In the genomic region with DNA sequence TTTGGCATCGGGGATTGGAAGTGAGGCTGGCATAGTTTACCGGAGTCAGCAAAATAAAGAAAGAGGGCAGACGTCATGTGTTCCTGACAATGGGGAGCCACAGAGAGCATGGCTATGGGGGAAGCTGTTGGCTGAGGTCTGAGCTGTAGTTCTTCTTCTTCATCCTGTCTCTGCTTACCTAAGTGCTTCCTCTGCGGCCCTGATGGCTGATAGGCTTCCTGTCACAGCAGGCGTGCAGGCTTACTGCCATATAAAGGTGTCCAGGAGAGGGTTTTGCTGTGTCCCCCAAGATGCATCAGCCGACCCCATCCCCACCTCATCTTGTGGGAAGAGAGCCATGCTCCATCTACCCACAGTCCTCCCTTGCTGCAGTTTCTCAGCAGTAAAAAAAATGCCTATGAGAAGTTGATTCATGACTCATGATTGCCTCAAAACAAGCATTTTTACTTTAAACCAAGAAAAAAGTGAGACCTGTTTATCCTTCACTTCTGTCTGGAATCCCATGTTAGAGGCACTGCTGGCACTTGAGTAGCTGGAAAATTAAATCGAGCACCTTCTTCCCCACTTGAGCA, we compare ENCODE assay signal across 15 cellular contexts.
"Had no signal": no experiment of that assay in that cellular context is flagged by ENCODE, and none has a peak within 500 bp of the region (broad histone marks: within the 10 kb centered on the region; RNA-seq: fewer than 3 reads in every experiment).

No MANE protein-coding gene starts in this region.

- H2AFZ ChIP-seq: hepatocyte had no signal

- H3K36me3 ChIP-seq: breast epithelium, esophagus muscularis mucosa, sigmoid colon, tibial artery had no signal

- H3K9me3 ChIP-seq: breast epithelium, esophagus muscularis mucosa, sigmoid colon, tibial artery had no signal

- ATAC-seq: activated T-cell treated with anti-CD3 and anti-CD28 coated beads, Interleukin-2, amount 50 U/mL, for 72 hours; WTC11 had no signal

- H3K9me3 Mint-ChIP-seq: activated naive CD8-positive, alpha-beta T cell treated with anti-CD3 and anti-CD28 coated beads for 36 hours; activated T-cell treated with anti-CD3 and anti-CD28 coated beads, Interleukin-2, amount 50 U/mL, for 72 hours; nephron progenitor cell; WTC11 had no signal

- H3K4me1 Mint-ChIP-seq: activated naive CD8-positive, alpha-beta T cell treated with anti-CD3 and anti-CD28 coated beads for 36 hours; nephron progenitor cell had no signal

- H3K27ac Mint-ChIP-seq: activated naive CD8-positive, alpha-beta T cell treated with anti-CD3 and anti-CD28 coated beads for 36 hours; activated T-cell treated with anti-CD3 and anti-CD28 coated beads, Interleukin-2, amount 50 U/mL, for 72 hours; nephron progenitor cell; WTC11 had no signal

- H3K27me3 Mint-ChIP-seq: activated naive CD8-positive, alpha-beta T cell treated with anti-CD3 and anti-CD28 coated beads for 36 hours had no signal

- H3K27ac ChIP-seq: breast epithelium, esophagus muscularis mucosa, hepatocyte, sigmoid colon, tibial artery had no signal

- H3K4me3 ChIP-seq: breast epithelium, esophagus muscularis mucosa, hepatocyte, sigmoid colon, tibial artery had no signal

- H3K36me3 Mint-ChIP-seq: activated naive CD8-positive, alpha-beta T cell treated with anti-CD3 and anti-CD28 coated beads for 36 hours; WTC11 had no signal

- H3K27me3 ChIP-seq: breast epithelium, esophagus muscularis mucosa, hepatocyte, sigmoid colon, tibial artery had no signal

- H3K4me3 Mint-ChIP-seq: activated naive CD8-positive, alpha-beta T cell treated with anti-CD3 and anti-CD28 coated beads for 36 hours; activated T-cell treated with anti-CD3 and anti-CD28 coated beads, Interleukin-2, amount 50 U/mL, for 72 hours; nephron progenitor cell; WTC11 had no signal

- H3K4me1 ChIP-seq: breast epithelium, esophagus muscularis mucosa, sigmoid colon, tibial artery had no signal

- H3K4me2 ChIP-seq: hepatocyte had no signal

- DNase-seq: activated CD4-positive, alpha-beta T cell treated with anti-CD3 and anti-CD28 coated beads for 4 hours; activated CD8-positive, alpha-beta memory T cell treated with anti-CD3 and anti-CD28 coated beads, Interleukin-2, amount 50 U/mL, for 48 hours; activated naive CD8-positive, alpha-beta T cell treated with anti-CD3 and anti-CD28 coated beads for 36 hours; activated T-cell treated with anti-CD3 and anti-CD28 coated beads, Interleukin-2, amount 50 U/mL, for 72 hours; kidney glomerular epithelial cell; nephron progenitor cell; occipital lobe; sigmoid colon; stimulated activated CD4-positive, alpha-beta T cell treated with anti-CD3 and anti-CD28 coated beads, Interleukin-1b, Interleukin-23, amount 100 ng/mL, for 48 hours; T-helper 2 cell had no signal
